Comparison of ENCODE assay signal across 12 cellular contexts in genomic region chrX:135544338-135544948, GRCh38. TPM values are rescaled to one million over a fixed set of nuclear protein-coding genes. Genes with fewer than 3 reads are reported as not detected.
DNase-seq lines count a peak whose midpoint lies in the region; ATAC-seq and TF ChIP-seq lines count a peak whose summit lies in the region.
"Had no signal": no experiment of that assay in that cellular context is flagged by ENCODE, and none has a peak within 500 bp of the region (broad histone marks: within the 10 kb centered on the region; RNA-seq: fewer than 3 reads in every experiment).

No MANE protein-coding gene starts in this region.

- DNase-seq in G401 (ENCODE audit: low spot score) (peak; percentile 40), left ventricle myocardium inferior (no peak), NCI-H2107 (lab: John Stamatoyannopoulos, UW) (no peak), middle frontal gyrus (ENCODE audit: extremely low spot score, low spot score) (no peak), NCI-H526 treated with DMSO at 0.1 percent for 48 hours (lab: John Stamatoyannopoulos, UW) (no peak)
- DNase-seq: DMS79, lower lobe of right lung, NCI-H1436 treated with DMSO at 0.1 percent for 48 hours had no signal

- intact Hi-C loops in left ventricle myocardium inferior (cut with micrococcal nuclease): no loop called here

- ATAC-seq in GM19395 (IDR thresholded peaks at IDR 0.05; ENCODE audit: unreplicated experiment): peak; percentile 69
- ATAC-seq in HG03571 (IDR thresholded peaks at IDR 0.05; ENCODE audit: unreplicated experiment): peak; percentile 68
- no peak for ATAC-seq in GM21381 (IDR thresholded peaks at IDR 0.05; ENCODE audit: unreplicated experiment)
- ATAC-seq: lower lobe of right lung had no signal

- no peak overlapping the region for H3K4me3 ChIP-seq in left ventricle myocardium inferior
- H3K4me3 ChIP-seq: lower lobe of right lung had no signal

- TF ChIP-seq CTCF in left ventricle myocardium inferior (IDR thresholded peaks at IDR 0.05; ENCODE audit: borderline replicate concordance): no peak

- in situ Hi-C loops in G401 (cut with HindIII; ENCODE audit: low sequenced_read_pairs): no loop called here

- no peaks in the 10 kb centered on the region for H3K36me3 ChIP-seq in left ventricle myocardium inferior

- H3K27me3 ChIP-seq in left ventricle myocardium inferior (ENCODE audit: low read depth): no peaks in the 10 kb centered on the region

- peak overlapping the region; percentile 38 for H3K27ac ChIP-seq in left ventricle myocardium inferior (replicated peaks)
- H3K27ac ChIP-seq: lower lobe of right lung, RWPE1 had no signal

- H3K9me3 ChIP-seq in left ventricle myocardium inferior (replicated peaks): no peaks in the 10 kb centered on the region
- H3K9me3 ChIP-seq: lower lobe of right lung had no signal

- peaks cover 6% of the 10 kb centered on the region for H3K4me1 ChIP-seq in left ventricle myocardium inferior
- H3K4me1 ChIP-seq: lower lobe of right lung had no signal

RNA-seq across cellular contexts. Expression of gene INTS6L, which starts 24.0 kb away (rescaled TPM):
- total RNA-seq in G401 (2014; rRNA removed; shearing (Covaris generic)): 9.8 and 10.3 TPM in 2 replicates
- total RNA-seq in left ventricle myocardium inferior: 2.3 TPM
